In the genomic region with DNA sequence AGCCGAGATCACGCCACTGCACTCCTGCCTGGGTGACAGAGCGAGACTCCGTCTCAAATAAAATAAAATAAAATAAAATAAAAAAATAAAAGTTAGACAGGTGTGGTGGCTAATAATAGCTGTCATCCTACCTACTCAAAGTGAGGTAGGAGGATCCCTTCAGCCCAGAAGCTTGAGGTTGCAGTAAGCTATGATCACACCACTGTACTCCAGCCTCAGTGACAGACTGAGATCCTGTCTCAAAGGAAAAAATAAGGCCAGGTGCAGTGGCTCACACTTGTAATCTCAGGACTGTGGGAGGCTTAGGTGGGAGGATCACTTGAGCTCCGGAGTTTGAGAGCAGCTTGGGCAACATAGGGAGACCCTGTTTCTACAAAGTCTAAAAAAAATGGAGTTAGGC, we compare ENCODE assay signal across 10 cellular contexts. TPM values are rescaled to one million over a fixed set of nuclear protein-coding genes. Genes with fewer than 3 reads are reported as not detected.
"Had no signal": no experiment of that assay in that cellular context is flagged by ENCODE, and none has a peak within 500 bp of the region (broad histone marks: within the 10 kb centered on the region; RNA-seq: fewer than 3 reads in every experiment).

No MANE protein-coding gene starts in this region.

- DNase-seq: GM23248, GOT3, H7, IMR-90, KG1 had no signal

- H3K27ac ChIP-seq: GM23248 had no signal

- ATAC-seq: HCT116, K562 had no signal

- H3K4me3 ChIP-seq: GM23248, HAP-1, K562 had no signal

- H3K9me3 ChIP-seq: HAP-1 had no signal

- H2AFZ ChIP-seq: GM23248 had no signal

- H3K9ac ChIP-seq: GM23248 had no signal

RNA-seq across cellular contexts. Expression of a gene that starts 18.8 kb away (rescaled TPM):
- total RNA-seq: GM23248, H4, HT-29, IMR-90, K562 had no signal
